ENCODE assay signal across 1 cellular context in the genomic region with DNA sequence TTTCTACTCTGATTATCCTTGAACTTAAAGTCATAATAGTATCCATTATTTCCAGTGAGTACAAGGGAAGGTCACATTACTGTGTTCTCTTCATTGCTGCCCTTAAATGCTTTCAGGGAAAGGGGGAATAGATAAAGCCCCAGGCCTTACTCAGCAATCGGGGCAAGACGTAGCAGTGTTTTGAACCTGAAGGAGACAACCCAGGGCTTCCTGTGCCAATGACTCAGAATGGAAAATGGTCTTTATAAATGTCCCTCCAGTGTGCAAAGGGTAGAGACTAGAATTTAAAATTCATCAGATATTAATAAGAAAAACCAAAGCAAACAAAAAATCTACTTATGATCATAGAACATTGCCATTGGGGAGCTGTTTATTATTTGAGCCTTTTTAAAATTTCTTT.
TF ChIP-seq lines count a peak whose summit lies in the region.

No MANE protein-coding gene starts in this region.

TF ChIP-seq in WTC11, 78 proteins besides CTCF, POLR2A, EP300 and RAD21 (continued from another document):
- TF ChIP-seq, protein P1, sequence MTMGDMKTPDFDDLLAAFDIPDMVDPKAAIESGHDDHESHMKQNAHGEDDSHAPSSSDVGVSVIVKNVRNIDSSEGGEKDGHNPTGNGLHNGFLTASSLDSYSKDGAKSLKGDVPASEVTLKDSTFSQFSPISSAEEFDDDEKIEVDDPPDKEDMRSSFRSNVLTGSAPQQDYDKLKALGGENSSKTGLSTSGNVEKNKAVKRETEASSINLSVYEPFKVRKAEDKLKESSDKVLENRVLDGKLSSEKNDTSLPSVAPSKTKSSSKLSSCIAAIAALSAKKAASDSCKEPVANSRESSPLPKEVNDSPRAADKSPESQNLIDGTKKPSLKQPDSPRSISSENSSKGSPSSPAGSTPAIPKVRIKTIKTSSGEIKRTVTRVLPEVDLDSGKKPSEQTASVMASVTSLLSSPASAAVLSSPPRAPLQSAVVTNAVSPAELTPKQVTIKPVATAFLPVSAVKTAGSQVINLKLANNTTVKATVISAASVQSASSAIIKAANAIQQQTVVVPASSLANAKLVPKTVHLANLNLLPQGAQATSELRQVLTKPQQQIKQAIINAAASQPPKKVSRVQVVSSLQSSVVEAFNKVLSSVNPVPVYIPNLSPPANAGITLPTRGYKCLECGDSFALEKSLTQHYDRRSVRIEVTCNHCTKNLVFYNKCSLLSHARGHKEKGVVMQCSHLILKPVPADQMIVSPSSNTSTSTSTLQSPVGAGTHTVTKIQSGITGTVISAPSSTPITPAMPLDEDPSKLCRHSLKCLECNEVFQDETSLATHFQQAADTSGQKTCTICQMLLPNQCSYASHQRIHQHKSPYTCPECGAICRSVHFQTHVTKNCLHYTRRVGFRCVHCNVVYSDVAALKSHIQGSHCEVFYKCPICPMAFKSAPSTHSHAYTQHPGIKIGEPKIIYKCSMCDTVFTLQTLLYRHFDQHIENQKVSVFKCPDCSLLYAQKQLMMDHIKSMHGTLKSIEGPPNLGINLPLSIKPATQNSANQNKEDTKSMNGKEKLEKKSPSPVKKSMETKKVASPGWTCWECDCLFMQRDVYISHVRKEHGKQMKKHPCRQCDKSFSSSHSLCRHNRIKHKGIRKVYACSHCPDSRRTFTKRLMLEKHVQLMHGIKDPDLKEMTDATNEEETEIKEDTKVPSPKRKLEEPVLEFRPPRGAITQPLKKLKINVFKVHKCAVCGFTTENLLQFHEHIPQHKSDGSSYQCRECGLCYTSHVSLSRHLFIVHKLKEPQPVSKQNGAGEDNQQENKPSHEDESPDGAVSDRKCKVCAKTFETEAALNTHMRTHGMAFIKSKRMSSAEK (CRISPR knock-in tag; IDR thresholded peaks at IDR 0.05; ENCODE audit: borderline replicate concordance) = no peak
- TF ChIP-seq ZNF232 (CRISPR knock-in tag; IDR thresholded peaks at IDR 0.05) (no peak), OVOL2 (CRISPR knock-in tag; IDR thresholded peaks at IDR 0.05; ENCODE audit: borderline replicate concordance) (no peak), EMX1 (CRISPR knock-in tag; IDR thresholded peaks at IDR 0.05) (no peak)
- TF ChIP-seq, protein P2, sequence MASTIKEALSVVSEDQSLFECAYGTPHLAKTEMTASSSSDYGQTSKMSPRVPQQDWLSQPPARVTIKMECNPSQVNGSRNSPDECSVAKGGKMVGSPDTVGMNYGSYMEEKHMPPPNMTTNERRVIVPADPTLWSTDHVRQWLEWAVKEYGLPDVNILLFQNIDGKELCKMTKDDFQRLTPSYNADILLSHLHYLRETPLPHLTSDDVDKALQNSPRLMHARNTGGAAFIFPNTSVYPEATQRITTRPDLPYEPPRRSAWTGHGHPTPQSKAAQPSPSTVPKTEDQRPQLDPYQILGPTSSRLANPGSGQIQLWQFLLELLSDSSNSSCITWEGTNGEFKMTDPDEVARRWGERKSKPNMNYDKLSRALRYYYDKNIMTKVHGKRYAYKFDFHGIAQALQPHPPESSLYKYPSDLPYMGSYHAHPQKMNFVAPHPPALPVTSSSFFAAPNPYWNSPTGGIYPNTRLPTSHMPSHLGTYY (CRISPR knock-in tag; IDR thresholded peaks at IDR 0.05) = no peak
- TF ChIP-seq, protein P3, sequence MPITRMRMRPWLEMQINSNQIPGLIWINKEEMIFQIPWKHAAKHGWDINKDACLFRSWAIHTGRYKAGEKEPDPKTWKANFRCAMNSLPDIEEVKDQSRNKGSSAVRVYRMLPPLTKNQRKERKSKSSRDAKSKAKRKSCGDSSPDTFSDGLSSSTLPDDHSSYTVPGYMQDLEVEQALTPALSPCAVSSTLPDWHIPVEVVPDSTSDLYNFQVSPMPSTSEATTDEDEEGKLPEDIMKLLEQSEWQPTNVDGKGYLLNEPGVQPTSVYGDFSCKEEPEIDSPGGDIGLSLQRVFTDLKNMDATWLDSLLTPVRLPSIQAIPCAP (CRISPR knock-in tag; IDR thresholded peaks at IDR 0.05) = no peak
- TF ChIP-seq, protein P4, sequence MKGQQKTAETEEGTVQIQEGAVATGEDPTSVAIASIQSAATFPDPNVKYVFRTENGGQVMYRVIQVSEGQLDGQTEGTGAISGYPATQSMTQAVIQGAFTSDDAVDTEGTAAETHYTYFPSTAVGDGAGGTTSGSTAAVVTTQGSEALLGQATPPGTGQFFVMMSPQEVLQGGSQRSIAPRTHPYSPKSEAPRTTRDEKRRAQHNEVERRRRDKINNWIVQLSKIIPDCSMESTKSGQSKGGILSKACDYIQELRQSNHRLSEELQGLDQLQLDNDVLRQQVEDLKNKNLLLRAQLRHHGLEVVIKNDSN (CRISPR knock-in tag; IDR thresholded peaks at IDR 0.05) = no peak
TF ChIP-seq in WTC11: peak in this region for 0.
